1 cellular context compared by ENCODE assay signal in genomic region chr4:152572417-152573086, GRCh38.
TF ChIP-seq lines count a peak whose summit lies in the region.

No MANE protein-coding gene starts in this region.

TF ChIP-seq in K562, 482 proteins besides CTCF, POLR2A, EP300 and RAD21 (continued from another document and continues in another):
- TF ChIP-seq CHAMP1 (IDR thresholded peaks at IDR 0.05) (no peak), ZNF512 (tag; IDR thresholded peaks at IDR 0.05) (no peak), MITF (IDR thresholded peaks at IDR 0.05) (no peak), ZNF143 (CRISPR knock-in tag; IDR thresholded peaks at IDR 0.05) (no peak), HDAC3 (IDR thresholded peaks at IDR 0.05; ENCODE audit: borderline replicate concordance, partially characterized antibody) (peak; percentile 66), PTTG1 (tag; IDR thresholded peaks at IDR 0.05; ENCODE audit: low read depth) (no peak), RBM15 (IDR thresholded peaks at IDR 0.05; ENCODE audit: insufficient read depth, low read length) (no peak), NCOA2 (IDR thresholded peaks at IDR 0.05; ENCODE audit: partially characterized antibody in 2 of 2) (no peak), MCM5 (IDR thresholded peaks at IDR 0.05; ENCODE audit: low read depth) (no peak), NR3C1 (CRISPR knock-in tag; IDR thresholded peaks at IDR 0.05) (no peak), NR4A1 (CRISPR knock-in tag; IDR thresholded peaks at IDR 0.05) (no peak), NR4A1 (tag; IDR thresholded peaks at IDR 0.05) (no peak), POLR2B (IDR thresholded peaks at IDR 0.05; ENCODE audit: low read depth, partially characterized antibody) (no peak), RBM39 (optimal IDR thresholded peaks at IDR 0.05; ENCODE audit: low read depth, low read length) (no peak), ARID3A (IDR thresholded peaks at IDR 0.05; ENCODE audit: borderline replicate concordance, low read depth, low read length) (0 out of 2 replicates have a peak, but pooled peaks have one; percentile 31), RB1 (IDR thresholded peaks at IDR 0.05; ENCODE audit: low read depth) (no peak), ELK3 (CRISPR knock-in tag; IDR thresholded peaks at IDR 0.05) (no peak), ZNF407 (IDR thresholded peaks at IDR 0.05; ENCODE audit: low read depth) (no peak), ZNF263 (CRISPR knock-in tag; IDR thresholded peaks at IDR 0.05; ENCODE audit: borderline replicate concordance) (no peak), SMARCC2 (IDR thresholded peaks at IDR 0.05; ENCODE audit: low read depth) (peak; percentile 60; the same call in 1 of the 2 replicates), CREB1 (IDR thresholded peaks at IDR 0.05) (no peak), CREB1 (CRISPR knock-in tag; IDR thresholded peaks at IDR 0.05) (no peak), NCOA4 (IDR thresholded peaks at IDR 0.05; ENCODE audit: partially characterized antibody) (no peak), CBFA2T2 (conservative IDR thresholded peaks at IDR 0.05) (peak; percentile 76), RBBP5 (IDR thresholded peaks at IDR 0.05; ENCODE audit: borderline replicate concordance, insufficient read depth, low read length, poor library complexity, severe bottlenecking) (no peak), ESRRB (CRISPR knock-in tag; IDR thresholded peaks at IDR 0.05; ENCODE audit: borderline replicate concordance) (no peak), ZNF830 (CRISPR knock-in tag; IDR thresholded peaks at IDR 0.05) (no peak), RBFOX2 (IDR thresholded peaks at IDR 0.05; ENCODE audit: low read depth, low read length) (no peak), ZNF311 (CRISPR knock-in tag; IDR thresholded peaks at IDR 0.05) (no peak), EP400 (IDR thresholded peaks at IDR 0.05) (no peak; the same call in 1 of the 2 replicates), ZKSCAN3 (CRISPR knock-in tag; IDR thresholded peaks at IDR 0.05) (no peak), CREB3L1 (IDR thresholded peaks at IDR 0.05; ENCODE audit: borderline replicate concordance, low read depth) (no peak), SREBF1 (IDR thresholded peaks at IDR 0.05; ENCODE audit: borderline replicate concordance, low read depth, low read length) (no peak), CGGBP1 (CRISPR knock-in tag; IDR thresholded peaks at IDR 0.05) (no peak), TBP (optimal IDR thresholded peaks at IDR 0.05; ENCODE audit: low read depth, low read length) (no peak), GTF3C2 (IDR thresholded peaks at IDR 0.05; ENCODE audit: borderline replicate concordance, extremely low read depth, insufficient read length) (no peak), FOXP1 (CRISPR knock-in tag; IDR thresholded peaks at IDR 0.05) (no peak), SOX6 (IDR thresholded peaks at IDR 0.05) (peak; percentile 64; the same call in 1 of the 2 replicates), EGR1 (conservative IDR thresholded peaks at IDR 0.05) (no peak)
